Comparison of ENCODE assay signal across 18 cellular contexts in the genomic region with DNA sequence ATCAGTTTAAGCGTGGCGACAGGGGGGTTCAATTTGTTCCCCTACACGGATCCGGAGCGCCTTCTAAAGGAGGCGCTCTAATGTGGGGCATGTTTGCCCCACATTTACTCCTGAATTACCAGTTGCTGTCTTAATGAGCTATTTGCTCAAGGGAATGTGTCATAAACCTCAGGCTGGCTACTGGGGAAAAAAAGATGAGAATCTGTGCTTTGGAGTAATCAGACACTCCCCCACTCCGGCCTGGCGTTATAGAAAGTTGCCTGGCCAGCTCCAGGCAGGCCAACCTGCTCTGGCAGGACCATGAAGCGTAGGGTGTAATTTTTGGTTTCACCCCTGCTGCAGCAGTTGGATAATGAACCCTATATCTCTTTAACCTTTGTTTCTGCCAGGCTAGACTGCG. TPM values are rescaled to one million over a fixed set of nuclear protein-coding genes. Genes with fewer than 3 reads are reported as not detected.
DNase-seq lines count a peak whose midpoint lies in the region; ATAC-seq and TF ChIP-seq lines count a peak whose summit lies in the region.
"Had no signal": no experiment of that assay in that cellular context is flagged by ENCODE, and none has a peak within 500 bp of the region (broad histone marks: within the 10 kb centered on the region; RNA-seq: fewer than 3 reads in every experiment).

No MANE protein-coding gene starts in this region.

- H4K20me1 ChIP-seq in IMR-90 (ENCODE audit: insufficient read depth, low read length) (no peaks in the 10 kb centered on the region), PC-9 (ENCODE audit: insufficient read depth) (no peaks in the 10 kb centered on the region), smooth muscle cell (ENCODE audit: low read depth) (no peaks in the 10 kb centered on the region)

- peak overlapping the region; percentile 78 for H2BK120ac ChIP-seq in IMR-90 (ENCODE audit: low read depth, low read length)

- TF ChIP-seq CTCF in IMR-90 (conservative IDR thresholded peaks at IDR 0.05; ENCODE audit: low read depth, low read length) (no peak), PC-9 (conservative IDR thresholded peaks at IDR 0.05) (no peak), epithelial cell of esophagus (IDR thresholded peaks at IDR 0.05; ENCODE audit: insufficient read depth, low read depth, low read length, missing control alignments) (no peak), smooth muscle cell (IDR thresholded peaks at IDR 0.05; ENCODE audit: borderline replicate concordance, insufficient read depth, poor library complexity, severe bottlenecking) (no peak)

- H3K14ac ChIP-seq in IMR-90 (replicated peaks; ENCODE audit: low read depth, low read length) = peak overlapping the region; percentile 82

- peaks cover 9% of the 10 kb centered on the region for H3K4me1 Mint-ChIP-seq in activated T-cell treated with anti-CD3 and anti-CD28 coated beads, Interleukin-2, amount 50 U/mL, for 4 hours (ENCODE audit: low read depth)

- no peaks in the 10 kb centered on the region; the same call in 1 of the 2 replicates for H3K9me2 ChIP-seq in PC-9 (ENCODE audit: insufficient read depth)

- peaks cover 2% of the 10 kb centered on the region for H3K27me3 Mint-ChIP-seq in activated T-cell treated with anti-CD3 and anti-CD28 coated beads, Interleukin-2, amount 50 U/mL, for 4 hours (ENCODE audit: low read depth)

- H3K4ac ChIP-seq in IMR-90 (ENCODE audit: low read depth, low read length) = peak overlapping the region; percentile 57

- H3K36me3 ChIP-seq in IMR-90 (ENCODE audit: control insufficient read depth, insufficient read depth, low read length) (no peaks in the 10 kb centered on the region), PC-9 (ENCODE audit: low read depth) (no peaks in the 10 kb centered on the region), smooth muscle cell (ENCODE audit: low read depth) (no peaks in the 10 kb centered on the region)

- no peak overlapping the region for H2AFZ ChIP-seq in IMR-90 (replicated peaks; ENCODE audit: low read length, poor library complexity)
- H2AFZ ChIP-seq in PC-9 = 0 out of 2 replicates have a peak overlapping the region, but pooled peaks have one; percentile 2
- peak overlapping the region; percentile 26 for H2AFZ ChIP-seq in smooth muscle cell (ENCODE audit: low read depth)

- no peak for ATAC-seq in IMR-90 (ENCODE audit: low read depth)
- ATAC-seq in HG03378 (IDR thresholded peaks at IDR 0.05; ENCODE audit: unreplicated experiment) = no peak
- ATAC-seq in activated T-cell treated with anti-CD3 and anti-CD28 coated beads, Interleukin-2, amount 50 U/mL, for 4 hours = no peak
- ATAC-seq: CD8-positive, alpha-beta T cell; GM12878; HCT116; Right ventricle myocardium inferior had no signal

- H3K9ac ChIP-seq in IMR-90 (ENCODE audit: low read depth, low read length) (no peak overlapping the region), smooth muscle cell (ENCODE audit: low read depth) (no peak overlapping the region)

- H3F3A ChIP-seq in PC-9 (ENCODE audit: insufficient read depth, low read depth) (peaks cover 32% of the 10 kb centered on the region), smooth muscle cell (ENCODE audit: low read depth) (peaks cover 9% of the 10 kb centered on the region)

- peak overlapping the region; percentile 17; the same call in 1 of the 2 replicates for H3K4me2 ChIP-seq in IMR-90 (ENCODE audit: low read depth, low read length)
- peak overlapping the region; percentile 42 for H3K4me2 ChIP-seq in PC-9
- peak overlapping the region; percentile 60 for H3K4me2 ChIP-seq in smooth muscle cell

- peak overlapping the region; percentile 19; the same call in 1 of the 2 replicates for H4K91ac ChIP-seq in IMR-90 (ENCODE audit: insufficient read depth, low read depth, low read length)

- no peak overlapping the region for H2AK9ac ChIP-seq in IMR-90 (replicated peaks; ENCODE audit: low read depth, low read length, poor library complexity)

- H3K9me3 Mint-ChIP-seq in activated T-cell treated with anti-CD3 and anti-CD28 coated beads, Interleukin-2, amount 50 U/mL, for 4 hours = no peaks in the 10 kb centered on the region
- H3K9me3 Mint-ChIP-seq: CD8-positive, alpha-beta T cell had no signal

- peak overlapping the region; percentile 62; the same call in 2 of the 3 replicates for H2BK15ac ChIP-seq in IMR-90 (ENCODE audit: low read depth, low read length)

- dilution Hi-C loops in IMR-90 (cut with HindIII; ENCODE audit: low sequenced_read_pairs, unreplicated experiment) = no loop called here

- intact Hi-C loops in IMR-90 (cut with micrococcal nuclease) = no loop called here
- intact Hi-C loops in PC-9 (cut with micrococcal nuclease; ENCODE audit: unreplicated experiment) = no loop called here

- BruUV-seq in IMR-90 (replicated peaks; lab: Mats Ljungman, UMichigan) = no TSS peak
- BruUV-seq in PC-9 (replicated peaks; lab: Mats Ljungman, UMichigan) = no TSS peak

- no peaks in the 10 kb centered on the region for H3K79me1 ChIP-seq in IMR-90 (ENCODE audit: low read depth in 1 of 2, low read length in 2 of 2)

- no peak for TF ChIP-seq RAD21 in IMR-90 (IDR thresholded peaks at IDR 0.05; ENCODE audit: low read length)

- CTCF ChIA-PET in IMR-90 (lab: Yijun Ruan, JAX) = interaction anchor here (1.1 kb wide), 3 partner anchors 18 to 166 kb away, joined by 4 to 5 read pairs (median 4); no protein-coding TSS in a partner anchor
- CTCF ChIA-PET in PC-9 (lab: Charles Lee) = interaction anchor here (0.6 to 1.5 kb wide), 3 partner anchors 35 to 64 kb away, joined by 3 to 4 read pairs (median 4); no protein-coding TSS in a partner anchor

- H3K4me1 ChIP-seq in IMR-90 (ENCODE audit: control insufficient read depth, insufficient read depth, low read length) = peaks cover 22% of the 10 kb centered on the region
- peaks cover 34% of the 10 kb centered on the region for H3K4me1 ChIP-seq in PC-9 (replicated peaks; ENCODE audit: insufficient read depth)
- peaks cover 7% of the 10 kb centered on the region for H3K4me1 ChIP-seq in smooth muscle cell (ENCODE audit: low read depth)

- H2BK20ac ChIP-seq in IMR-90 (ENCODE audit: low read depth, low read length) = peak overlapping the region; percentile 34; the same call in 1 of the 2 replicates

- peak overlapping the region; percentile 63 for H2BK5ac ChIP-seq in IMR-90 (ENCODE audit: low read depth, low read length, poor library complexity, severe bottlenecking)

- H3K9me1 ChIP-seq in IMR-90 (ENCODE audit: insufficient read depth, low read length) = peaks cover 9% of the 10 kb centered on the region

- no peak for TF ChIP-seq POLR2A in IMR-90 (IDR thresholded peaks at IDR 0.05; ENCODE audit: low read depth, low read length)

- no peak overlapping the region; the same call in 1 of the 2 replicates for H4K5ac ChIP-seq in IMR-90 (ENCODE audit: low read depth, low read length)

- DNase-seq in IMR-90 (no peak), PC-9 (peak; percentile 46 to 91), epithelial cell of esophagus (ENCODE audit: low read depth) (peak; percentile 63), smooth muscle cell (lab: John Stamatoyannopoulos, UW; ENCODE audit: unreplicated experiment) (no peak), NCI-H1930 (lab: John Stamatoyannopoulos, UW) (no peak)
- no peak for DNase-seq in activated T-cell treated with anti-CD3 and anti-CD28 coated beads, Interleukin-2, amount 50 U/mL, for 4 hours
- DNase-seq: CD8-positive, alpha-beta T cell; DMS79 treated with DMSO at 0.1 percent for 48 hours; Karpas-422; MV-4-11; NCI-H1417; NCI-H187 treated with DMSO at 0.1 percent for 48 hours; NCI-H446; OCI-M1 had no signal

- H3K9me3 ChIP-seq in IMR-90 (ENCODE audit: control insufficient read depth, insufficient read depth, low read length) (no peaks in the 10 kb centered on the region), PC-9 (ENCODE audit: insufficient read depth, low read depth) (peaks cover 4% of the 10 kb centered on the region; the same call in 1 of the 2 replicates), smooth muscle cell (replicated peaks; ENCODE audit: low read depth) (no peaks in the 10 kb centered on the region)

- H3K56ac ChIP-seq in IMR-90 (ENCODE audit: extremely low read depth, insufficient read depth, low read length) = no peak overlapping the region

- no peak overlapping the region for H3K4me3 Mint-ChIP-seq in activated T-cell treated with anti-CD3 and anti-CD28 coated beads, Interleukin-2, amount 50 U/mL, for 4 hours
- H3K4me3 Mint-ChIP-seq: CD8-positive, alpha-beta T cell had no signal

- H4K8ac ChIP-seq in IMR-90 (ENCODE audit: low read depth in 2 of 2, low read length in 2 of 2) = peak overlapping the region in 1 of 2 experiments; percentile 60; a peak in 2 of 4 replicates

- peak overlapping the region; percentile 71 for H3K18ac ChIP-seq in IMR-90 (ENCODE audit: low read depth, low read length)

- H2AK5ac ChIP-seq in IMR-90 (ENCODE audit: low read depth, low read length) = peak overlapping the region; percentile 30; the same call in 1 of the 2 replicates

- H3K79me2 ChIP-seq in PC-9 (ENCODE audit: low read depth) (no peaks in the 10 kb centered on the region), smooth muscle cell (ENCODE audit: low read depth) (no peaks in the 10 kb centered on the region)

- no peaks in the 10 kb centered on the region for H3K27me3 ChIP-seq in IMR-90 (ENCODE audit: control insufficient read depth, insufficient read depth, low read length)
- H3K27me3 ChIP-seq in PC-9 (ENCODE audit: insufficient read depth, low read depth) = no peaks in the 10 kb centered on the region
- no peaks in the 10 kb centered on the region for H3K27me3 ChIP-seq in smooth muscle cell (ENCODE audit: low read depth)

- H3K23ac ChIP-seq in IMR-90 (ENCODE audit: low read depth, low read length) = peak overlapping the region; percentile 72

- in situ Hi-C loops in IMR-90 (cut with MboI; ENCODE audit: low sequenced_read_pairs) = loop anchor here (25.0 kb wide), 1 partner anchor 318 kb away; the partner anchor contains the start of gene CDCA7

- POLR2A ChIA-PET in IMR-90 (lab: Charles Lee; ENCODE audit: unreplicated experiment) = no interaction called here
- POLR2A ChIA-PET in PC-9 (lab: Charles Lee; ENCODE audit: unreplicated experiment) = interaction anchor here (0.6 to 0.7 kb wide), 3 partner anchors 18 to 594 kb away, joined by 3 to 7 read pairs (median 3); no protein-coding TSS in a partner anchor

- no peaks in the 10 kb centered on the region for H3K36me3 Mint-ChIP-seq in activated T-cell treated with anti-CD3 and anti-CD28 coated beads, Interleukin-2, amount 50 U/mL, for 4 hours (ENCODE audit: insufficient read depth)
- H3K36me3 Mint-ChIP-seq: CD8-positive, alpha-beta T cell had no signal

- 73% methylated on average over 7 of the region's 10 CpGs; no CpG with 5 or more reads in 1 of the 2 experiments for WGBS in IMR-90 (ENCODE audit: extremely low coverage in 2 of 2, insufficient read length in 1 of 2), 2 experiments
- WGBS in smooth muscle cell (ENCODE audit: low lambda C conversion rate) = 66% methylated on average over 10 of the region's 10 CpGs

- H3K27ac ChIP-seq in IMR-90 (ENCODE audit: insufficient read depth, low read length) = no peak overlapping the region
- peak overlapping the region; percentile 15 for H3K27ac ChIP-seq in PC-9
- peak overlapping the region; percentile 79 for H3K27ac ChIP-seq in smooth muscle cell (ENCODE audit: low read depth)

- H3K4me3 ChIP-seq in IMR-90 (ENCODE audit: insufficient read depth, low read depth, low read length) (no peak overlapping the region), PC-9 (no peak overlapping the region), epithelial cell of esophagus (ENCODE audit: low read length) (no peak overlapping the region), smooth muscle cell (no peak overlapping the region)
- H3K4me3 ChIP-seq: GM12878 had no signal

RNA-seq across cellular contexts. Expression of gene MAP3K20, which starts 31.0 kb away (rescaled TPM):
- 84.4 and 93.0 TPM in 2 replicates for total RNA-seq in IMR-90 (2012; rRNA removed)
- 22.9 and 27.5 TPM in 2 replicates for polyA plus RNA-seq in IMR-90 (2012; rRNA removed)
- polyA plus RNA-seq in IMR-90 (2012; cell fraction: cytosol; rRNA removed) = 6.0 and 6.1 TPM in 2 replicates
- polyA plus RNA-seq in IMR-90 (2012; cell fraction: nucleus; rRNA removed; ENCODE audit: low replicate concordance) = 2.9 and 14.5 TPM in 2 replicates
- total RNA-seq in PC-9 (2021) = 58.5 and 60.5 TPM in 2 replicates
- 29.2 and 35.1 TPM in 2 replicates for total RNA-seq in smooth muscle cell
- polyA plus RNA-seq in smooth muscle cell = 20.8 and 25.8 TPM in 2 replicates
- total RNA-seq in activated T-cell treated with anti-CD3 and anti-CD28 coated beads, Interleukin-2, amount 50 U/mL, for 4 hours = 1 to 10 TPM; 5.9 to 8.6 (median 6.8) TPM

Comparison
In these comparisons a context has a peak if more than half of its experiments do, and no peak if none do; other contexts are left out.
1. DNase-seq: peak in PC-9 (2 of 2) and epithelial cell of esophagus (single experiment); none in IMR-90 (single experiment), smooth muscle cell (single experiment), NCI-H1930 (0 of 2) and activated T-cell treated with anti-CD3 and anti-CD28 coated beads, Interleukin-2, amount 50 U/mL, for 4 hours (single experiment).
2. Peak in every context shown above with its lines, with median percentiles within 50 percentile points of each other: H3K4me2 ChIP-seq.